Comparison of ENCODE assay signal across 26 cellular contexts in genomic region chr11:88415495-88415894, GRCh38.
DNase-seq lines count a peak whose midpoint lies in the region; ATAC-seq, FAIRE-seq and TF ChIP-seq lines count a peak whose summit lies in the region.
"Had no signal": no experiment of that assay in that cellular context is flagged by ENCODE, and none has a peak within 500 bp of the region (broad histone marks: within the 10 kb centered on the region; RNA-seq: fewer than 3 reads in every experiment).

No MANE protein-coding gene starts in this region.

- no peaks in the 10 kb centered on the region for H3K27me3 ChIP-seq in PC-9 (ENCODE audit: insufficient read depth, low read depth)
- H3K27me3 ChIP-seq: ascending aorta, BE2C, esophagus muscularis mucosa, neural progenitor cell had no signal

- no peaks in the 10 kb centered on the region for H3K36me3 ChIP-seq in PC-9 (ENCODE audit: low read depth)
- H3K36me3 ChIP-seq: ascending aorta, BE2C, esophagus muscularis mucosa, HAP-1, neural progenitor cell, prostate gland had no signal

- H3K36me3 Mint-ChIP-seq in activated CD4-positive, alpha-beta T cell treated with anti-CD3 and anti-CD28 coated beads, Interleukin-2, amount 10 ng/mL, durations not matched to agents 7 days and 5 days (ENCODE audit: low read depth) = peaks cover 36% of the 10 kb centered on the region
- peaks cover 2% of the 10 kb centered on the region for H3K36me3 Mint-ChIP-seq in central memory CD8-positive, alpha-beta T cell (ENCODE audit: insufficient read depth)
- H3K36me3 Mint-ChIP-seq: neural progenitor cell had no signal

- peak overlapping the region; percentile 86 for H3K27ac Mint-ChIP-seq in activated CD4-positive, alpha-beta T cell treated with anti-CD3 and anti-CD28 coated beads, Interleukin-2, amount 10 ng/mL, durations not matched to agents 7 days and 5 days
- H3K27ac Mint-ChIP-seq in central memory CD8-positive, alpha-beta T cell (ENCODE audit: low read depth) = peak overlapping the region; percentile 6
- H3K27ac Mint-ChIP-seq: neural progenitor cell had no signal

- TF ChIP-seq CTCF in PC-9 (conservative IDR thresholded peaks at IDR 0.05) = no peak

- no peak for ATAC-seq in central memory CD8-positive, alpha-beta T cell (replicated peaks; ENCODE audit: extremely low read depth, poor library complexity, severe bottlenecking)
- ATAC-seq in HG02840 (IDR thresholded peaks at IDR 0.05; ENCODE audit: low FRiP score, unreplicated experiment) (no peak), GM18868 (IDR thresholded peaks at IDR 0.05; ENCODE audit: unreplicated experiment) (no peak), GM19397 (IDR thresholded peaks at IDR 0.05; ENCODE audit: unreplicated experiment) (no peak)
- ATAC-seq: left lobe of liver had no signal

- POLR2A ChIA-PET in activated CD4-positive, alpha-beta T cell treated with anti-CD3 and anti-CD28 coated beads, Interleukin-2, amount 10 ng/mL, durations not matched to agents 7 days and 5 days (lab: Charles Lee) = no interaction called here
- POLR2A ChIA-PET in PC-9 (lab: Charles Lee; ENCODE audit: unreplicated experiment) = interaction anchor here (0.6 kb wide), 1 partner anchor 341 kb away, joined by 5 read pairs; no protein-coding TSS in a partner anchor

- no peak for TF ChIP-seq POLR2A in GM12892 (IDR thresholded peaks at IDR 0.05; ENCODE audit: low read depth, low read length)

- H3K4me3 Mint-ChIP-seq in activated CD4-positive, alpha-beta T cell treated with anti-CD3 and anti-CD28 coated beads, Interleukin-2, amount 10 ng/mL, durations not matched to agents 7 days and 5 days = peak overlapping the region; percentile 56
- H3K4me3 Mint-ChIP-seq in central memory CD8-positive, alpha-beta T cell = peak overlapping the region; percentile 66
- H3K4me3 Mint-ChIP-seq: neural progenitor cell had no signal

- peaks cover 54% of the 10 kb centered on the region for H3F3A ChIP-seq in PC-9 (ENCODE audit: insufficient read depth, low read depth)

- BruUV-seq in PC-9 (replicated peaks; lab: Mats Ljungman, UMichigan) = no TSS peak

- no peak overlapping the region for H3K4me3 ChIP-seq in PC-9
- H3K4me3 ChIP-seq: ascending aorta, esophagus muscularis mucosa, HAP-1, neural progenitor cell, prostate gland had no signal

- no peaks in the 10 kb centered on the region for H4K20me1 ChIP-seq in PC-9 (ENCODE audit: insufficient read depth)

- no peak for DNase-seq in activated CD4-positive, alpha-beta T cell treated with anti-CD3 and anti-CD28 coated beads, Interleukin-2, amount 10 ng/mL, durations not matched to agents 7 days and 5 days
- DNase-seq in activated CD4-positive, alpha-beta T cell treated with anti-CD3 and anti-CD28 coated beads for 1 hour = no peak
- DNase-seq in GM12892 (ENCODE audit: insufficient read length) (no peak), PC-9 (no peak)
- no peak for DNase-seq in central memory CD8-positive, alpha-beta T cell (ENCODE audit: low spot score in 2 of 2)
- DNase-seq: activated CD4-positive, alpha-beta T cell treated with anti-CD3 and anti-CD28 coated beads for 4 hours; BE2C; DMS 273 treated with DMSO at 0.1 percent for 48 hours; effector CD8-positive, alpha-beta T cell; midbrain; NCI-H1092; NCI-H2029; NCI-H345; small intestine; stimulated activated CD4-positive, alpha-beta T cell treated with anti-CD3 and anti-CD28 coated beads, Interleukin-4, amount 100 ng/mL, for 1 hour had no signal

- no peaks in the 10 kb centered on the region for H3K27me3 Mint-ChIP-seq in activated CD4-positive, alpha-beta T cell treated with anti-CD3 and anti-CD28 coated beads, Interleukin-2, amount 10 ng/mL, durations not matched to agents 7 days and 5 days
- H3K27me3 Mint-ChIP-seq in central memory CD8-positive, alpha-beta T cell = no peaks in the 10 kb centered on the region

- no peaks in the 10 kb centered on the region for H3K9me2 ChIP-seq in PC-9 (ENCODE audit: insufficient read depth)

- H3K4me1 ChIP-seq in PC-9 (replicated peaks; ENCODE audit: insufficient read depth) = peaks cover 67% of the 10 kb centered on the region
- H3K4me1 ChIP-seq: ascending aorta, BE2C, HAP-1, prostate gland had no signal

- peak overlapping the region; percentile 46; the same call in 1 of the 2 replicates for H2AFZ ChIP-seq in PC-9
- H2AFZ ChIP-seq: neural progenitor cell had no signal

- H3K4me2 ChIP-seq in PC-9 = peak overlapping the region; percentile 58
- H3K4me2 ChIP-seq: neural progenitor cell had no signal

- H3K27ac ChIP-seq in PC-9 = peak overlapping the region; percentile 63
- H3K27ac ChIP-seq: ascending aorta, esophagus muscularis mucosa, neural progenitor cell, prostate gland had no signal

- intact Hi-C loops in PC-9 (cut with micrococcal nuclease; ENCODE audit: unreplicated experiment) = loop anchor here (5.0 kb wide), 1 partner anchor 78 kb away; the partner anchor contains the start of gene CTSC

- FAIRE-seq in GM12892 (lab: Jason Lieb, UNC) = peak; percentile 61
- FAIRE-seq: small intestine, TTC549, urothelium cell line had no signal

- CTCF ChIA-PET in activated CD4-positive, alpha-beta T cell treated with anti-CD3 and anti-CD28 coated beads, Interleukin-2, amount 10 ng/mL, durations not matched to agents 7 days and 5 days (lab: Charles Lee) = interaction anchor here (1.2 to 1.3 kb wide), 4 partner anchors 11 to 81 kb away, joined by 3 to 4 read pairs (median 4); no protein-coding TSS in a partner anchor
- CTCF ChIA-PET in PC-9 (lab: Charles Lee) = interaction anchor here (0.7 kb wide), 1 partner anchor 73 kb away, joined by 3 read pairs; no protein-coding TSS in a partner anchor

- H3K9me3 ChIP-seq in PC-9 (ENCODE audit: insufficient read depth, low read depth) = no peaks in the 10 kb centered on the region
- H3K9me3 ChIP-seq: ascending aorta, BE2C, esophagus muscularis mucosa, HAP-1, prostate gland had no signal

- peaks cover 22% of the 10 kb centered on the region for H3K9me3 Mint-ChIP-seq in activated CD4-positive, alpha-beta T cell treated with anti-CD3 and anti-CD28 coated beads, Interleukin-2, amount 10 ng/mL, durations not matched to agents 7 days and 5 days
- no peaks in the 10 kb centered on the region for H3K9me3 Mint-ChIP-seq in central memory CD8-positive, alpha-beta T cell
- H3K9me3 Mint-ChIP-seq: neural progenitor cell had no signal

- H3K79me2 ChIP-seq in PC-9 (ENCODE audit: low read depth) = no peaks in the 10 kb centered on the region

- peaks cover 80% of the 10 kb centered on the region for H3K4me1 Mint-ChIP-seq in activated CD4-positive, alpha-beta T cell treated with anti-CD3 and anti-CD28 coated beads, Interleukin-2, amount 10 ng/mL, durations not matched to agents 7 days and 5 days
- peaks cover 60% of the 10 kb centered on the region for H3K4me1 Mint-ChIP-seq in central memory CD8-positive, alpha-beta T cell
